Comparison of ENCODE assay signal across 8 cellular contexts in genomic region chr4:39458161-39458504, GRCh38. TPM values are rescaled to one million over a fixed set of nuclear protein-coding genes. Genes with fewer than 3 reads are reported as not detected.
DNase-seq lines count a peak whose midpoint lies in the region; ATAC-seq, FAIRE-seq and TF ChIP-seq lines count a peak whose summit lies in the region.
"Not testable (repeated sequence)": the region's sequence is repeated elsewhere in the genome, so short reads cannot be mapped to it uniquely, and the experiment has no call there.

No MANE protein-coding gene starts in this region.

- not testable (repeated sequence) for FAIRE-seq in small intestine (lab: Jason Lieb, UNC)

- H3K9me3 ChIP-seq in left ventricle myocardium inferior (replicated peaks); mucosa of stomach (ENCODE audit: control insufficient read depth, low read length); small intestine (ENCODE audit: control insufficient read depth, low read depth): not testable (repeated sequence)

- ATAC-seq in GM21390 (IDR thresholded peaks at IDR 0.05; ENCODE audit: unreplicated experiment): peak; percentile 2

- H3K4me3 ChIP-seq in AG09309 (ENCODE audit: control insufficient read depth, low read depth, low read length): peak overlapping the region; percentile 82
- peak overlapping the region; percentile 90 for H3K4me3 ChIP-seq in NB4 (ENCODE audit: low read depth, low read length)
- peak overlapping the region; percentile 77 for H3K4me3 ChIP-seq in choroid plexus epithelial cell (ENCODE audit: low read depth, low read length)
- peak overlapping the region; percentile 78 for H3K4me3 ChIP-seq in left ventricle myocardium inferior
- peak overlapping the region; percentile 86 for H3K4me3 ChIP-seq in mucosa of stomach (ENCODE audit: low read length)
- peak overlapping the region; percentile 66 to 72 for H3K4me3 ChIP-seq in small intestine (ENCODE audit: low read depth in 1 of 2, low read length in 2 of 2)

- not testable (repeated sequence) for TF ChIP-seq CTCF in AG09309 (IDR thresholded peaks at IDR 0.05; ENCODE audit: control insufficient read depth, insufficient read depth, low read depth, low read length, missing control alignments); NB4 (IDR thresholded peaks at IDR 0.05; ENCODE audit: low read depth, low read length); choroid plexus epithelial cell (conservative IDR thresholded peaks at IDR 0.05; ENCODE audit: low read depth, low read length); left ventricle myocardium inferior (IDR thresholded peaks at IDR 0.05; ENCODE audit: borderline replicate concordance)

- not testable (repeated sequence) for H3K27me3 Mint-ChIP-seq in activated T-cell treated with anti-CD3 and anti-CD28 coated beads, Interleukin-2, amount 50 U/mL, for 24 hours

- H3K36me3 ChIP-seq in left ventricle myocardium inferior: peaks cover 65% of the 10 kb centered on the region
- H3K36me3 ChIP-seq in mucosa of stomach (ENCODE audit: control insufficient read depth, insufficient read depth, low read length): peaks cover 11% of the 10 kb centered on the region
- peaks cover 15 to 16% of the 10 kb centered on the region in 2 donors for H3K36me3 ChIP-seq in small intestine (ENCODE audit: control insufficient read depth in 2 of 2, insufficient read depth in 2 of 2, low read length in 2 of 2)

- not testable (repeated sequence) for H3K27me3 ChIP-seq in left ventricle myocardium inferior (ENCODE audit: low read depth); mucosa of stomach (ENCODE audit: control insufficient read depth, insufficient read depth, low read length); small intestine (ENCODE audit: control insufficient read depth in 2 of 2, insufficient read depth in 2 of 2, low read length in 2 of 2)

- DNase-seq in AG09309 (ENCODE audit: low read depth); NB4 (ENCODE audit: low read depth); activated T-cell treated with anti-CD3 and anti-CD28 coated beads, Interleukin-2, amount 50 U/mL, for 24 hours; choroid plexus epithelial cell (ENCODE audit: low read depth); left ventricle myocardium inferior; small intestine: not testable (repeated sequence)

- H3K36me3 Mint-ChIP-seq in activated T-cell treated with anti-CD3 and anti-CD28 coated beads, Interleukin-2, amount 50 U/mL, for 24 hours (ENCODE audit: low read depth): peaks cover 88% of the 10 kb centered on the region

- not testable (repeated sequence) for TF ChIP-seq POLR2A in NB4 (IDR thresholded peaks at IDR 0.05; ENCODE audit: extremely low read depth, insufficient read length)

- H3K4me1 Mint-ChIP-seq in activated T-cell treated with anti-CD3 and anti-CD28 coated beads, Interleukin-2, amount 50 U/mL, for 24 hours (ENCODE audit: low read depth): peaks cover 49% of the 10 kb centered on the region

- peak overlapping the region; percentile 100 for H3K27ac Mint-ChIP-seq in activated T-cell treated with anti-CD3 and anti-CD28 coated beads, Interleukin-2, amount 50 U/mL, for 24 hours

- intact Hi-C loops in left ventricle myocardium inferior (cut with micrococcal nuclease): not testable (repeated sequence)

- peaks cover 52% of the 10 kb centered on the region for H3K4me1 ChIP-seq in left ventricle myocardium inferior
- H3K4me1 ChIP-seq in mucosa of stomach (ENCODE audit: control insufficient read depth, insufficient read depth, low read length): peaks cover 14% of the 10 kb centered on the region
- not testable (repeated sequence) for H3K4me1 ChIP-seq in small intestine (ENCODE audit: control insufficient read depth in 2 of 2, insufficient read depth in 1 of 2, low read depth in 1 of 2, low read length in 1 of 2)

- H3K27ac ChIP-seq in left ventricle myocardium inferior (replicated peaks) (peak overlapping the region; percentile 91), small intestine (ENCODE audit: low read depth in 1 of 2, low read length in 1 of 2) (peak overlapping the region; percentile 85 to 98)

- H3K4me3 Mint-ChIP-seq in activated T-cell treated with anti-CD3 and anti-CD28 coated beads, Interleukin-2, amount 50 U/mL, for 24 hours: peak overlapping the region; percentile 99

- WGBS in small intestine, 3 donors: 0 to 1% (median 0%) methylated on average over 13 of the region's 13 CpGs

- not testable (repeated sequence) for H3K9me3 Mint-ChIP-seq in activated T-cell treated with anti-CD3 and anti-CD28 coated beads, Interleukin-2, amount 50 U/mL, for 24 hours

- peak overlapping the region; percentile 96 for H3K9ac ChIP-seq in mucosa of stomach (ENCODE audit: low read length)

RNA-seq across cellular contexts. Expression of gene RPL9, which starts 0.6 kb away (rescaled TPM):
- total RNA-seq in left ventricle myocardium inferior: 763 TPM
- 1,000 to 10,000 TPM; 1,916 to 2,952 (median 2,399) TPM for polyA plus RNA-seq in small intestine

RNA-seq across cellular contexts. Expression of gene LIAS, which starts 0.7 kb away (rescaled TPM):
- total RNA-seq in left ventricle myocardium inferior: 35.0 TPM
- 10 to 100 TPM; 14.9 to 25.5 (median 19.8) TPM for polyA plus RNA-seq in small intestine

RNA-seq across cellular contexts. Expression of gene KLB, which starts 51.4 kb away (rescaled TPM):
- not detected for total RNA-seq in left ventricle myocardium inferior
- under 1 TPM; 0.36 to 0.89 (median 0.54) TPM for polyA plus RNA-seq in small intestine
